In the genomic region with DNA sequence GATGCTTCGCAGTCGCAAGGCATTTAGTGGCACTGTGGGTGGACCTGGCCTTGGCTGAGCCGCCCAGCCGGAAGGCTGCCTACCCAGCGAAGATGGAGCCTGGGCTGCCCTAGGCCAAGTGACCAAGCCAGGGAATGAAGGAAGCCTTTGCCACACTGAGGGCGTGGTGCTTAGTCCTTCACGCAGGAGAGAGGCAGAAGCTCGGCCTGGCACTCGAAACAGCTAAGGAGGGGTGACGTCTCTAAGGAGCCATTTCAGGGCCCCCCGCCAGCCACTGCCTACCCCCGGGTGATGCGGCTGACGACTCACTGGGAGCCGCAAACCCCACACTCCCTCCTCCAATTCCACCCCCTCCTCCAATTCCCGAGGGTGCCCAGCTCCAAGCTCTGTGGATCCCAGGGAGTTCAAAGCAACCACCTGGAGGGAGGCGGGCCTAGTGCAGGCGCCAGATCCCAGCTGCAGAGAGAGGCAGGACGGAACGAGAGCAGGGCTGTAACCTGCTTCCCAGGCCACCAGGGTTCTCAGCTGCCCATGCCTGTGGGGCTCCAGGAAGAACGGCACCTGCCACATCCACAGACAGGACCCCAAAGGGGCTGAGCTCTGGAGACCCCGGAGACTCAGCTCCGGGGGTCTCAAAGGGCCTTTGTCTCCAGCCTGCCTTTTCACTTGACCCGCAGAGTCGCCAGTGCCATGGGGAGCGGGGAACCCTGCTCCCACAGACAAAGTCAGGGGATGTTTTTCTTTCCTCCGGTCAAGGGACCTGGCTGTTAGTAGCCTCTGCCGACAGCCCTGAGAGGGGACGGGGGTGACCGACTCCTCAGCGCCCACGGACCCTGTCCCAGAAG, we compare ENCODE assay signal across 8 cellular contexts.
DNase-seq lines count a peak whose midpoint lies in the region; ATAC-seq and TF ChIP-seq lines count a peak whose summit lies in the region.

No MANE protein-coding gene starts in this region.

- no peaks in the 10 kb centered on the region for H3K36me3 ChIP-seq in fibroblast of lung (ENCODE audit: control insufficient read depth, insufficient read depth, low read length)

- peaks cover 6% of the 10 kb centered on the region for H3K4me1 Mint-ChIP-seq in progenitor cell of endocrine pancreas (ENCODE audit: low read depth)

- no peaks in the 10 kb centered on the region for H3K9me3 ChIP-seq in fibroblast of lung (ENCODE audit: control insufficient read depth, insufficient read depth, low read depth, low read length)

- TF ChIP-seq CTCF in fibroblast of lung (conservative IDR thresholded peaks at IDR 0.05 in 1 of 2, IDR thresholded peaks at IDR 0.05 in 1 of 2; ENCODE audit: low read depth in 1 of 2, low read length in 2 of 2) (no peak), progenitor cell of endocrine pancreas (IDR thresholded peaks at IDR 0.05; ENCODE audit: unreplicated experiment) (no peak)

- no peak overlapping the region for H3K9ac ChIP-seq in fibroblast of lung (ENCODE audit: insufficient read depth, low read length)

- H3K4me3 Mint-ChIP-seq in progenitor cell of endocrine pancreas (ENCODE audit: low read depth): peak overlapping the region; percentile 78

- H3K4me1 ChIP-seq in fibroblast of lung (ENCODE audit: control insufficient read depth, extremely low read depth, insufficient read depth, low read length): no peaks in the 10 kb centered on the region

- H3K9me3 Mint-ChIP-seq in progenitor cell of endocrine pancreas (ENCODE audit: low read depth): no peaks in the 10 kb centered on the region

- no peak for ATAC-seq in GM21526 (IDR thresholded peaks at IDR 0.05; ENCODE audit: low FRiP score, unreplicated experiment)

- no peaks in the 10 kb centered on the region for H3K27me3 ChIP-seq in fibroblast of lung (ENCODE audit: control insufficient read depth, insufficient read depth, low read length)

- H4K20me1 ChIP-seq in fibroblast of lung (ENCODE audit: control insufficient read depth, extremely low read depth, insufficient read depth, low read length): no peaks in the 10 kb centered on the region

- no peak overlapping the region for H3K27ac ChIP-seq in fibroblast of lung (ENCODE audit: insufficient read depth, low read length)

- H3K4me2 ChIP-seq in fibroblast of lung (ENCODE audit: extremely low read depth, insufficient read depth, low read length): peak overlapping the region; percentile 75

- peak; percentile 56 for DNase-seq in activated CD8-positive, alpha-beta memory T cell treated with anti-CD3 and anti-CD28 coated beads, Interleukin-2, amount 50 U/mL, for 48 hours
- DNase-seq in activated CD8-positive, alpha-beta memory T cell treated with anti-CD3 and anti-CD28 coated beads for 24 hours: no peak
- DNase-seq in RPMI8226 (peak; percentile 69), fibroblast of lung (ENCODE audit: low read depth in 2 of 2) (no peak), progenitor cell of endocrine pancreas (ENCODE audit: low spot score, unreplicated experiment) (peak; percentile 51), SK-N-DZ (ENCODE audit: low spot score) (no peak), NCI-H1930 (lab: John Stamatoyannopoulos, UW) (no peak)

- peaks cover 3% of the 10 kb centered on the region for H3K27me3 Mint-ChIP-seq in progenitor cell of endocrine pancreas

- no peaks in the 10 kb centered on the region for H3K36me3 Mint-ChIP-seq in progenitor cell of endocrine pancreas (ENCODE audit: insufficient read depth)

- no peak overlapping the region for H2AFZ ChIP-seq in fibroblast of lung (ENCODE audit: low read length)

- no peaks in the 10 kb centered on the region for H3K79me2 ChIP-seq in fibroblast of lung (ENCODE audit: control insufficient read depth, insufficient read depth, low read length)

- peak overlapping the region; percentile 83 for H3K27ac Mint-ChIP-seq in progenitor cell of endocrine pancreas

- peak overlapping the region in 3 of 4 experiments; percentile 28 to 55 (median 34) for H3K4me3 ChIP-seq in fibroblast of lung (replicated peaks in 1 of 4; ENCODE audit: control extremely low read depth in 1 of 4, insufficient read depth in 1 of 4, low read depth in 3 of 4, low read length in 4 of 4)

Comparison
In these comparisons a context has a peak if more than half of its experiments do, and no peak if none do; other contexts are left out.
1. DNase-seq: peak in activated CD8-positive, alpha-beta memory T cell treated with anti-CD3 and anti-CD28 coated beads, Interleukin-2, amount 50 U/mL, for 48 hours (single experiment), RPMI8226 (single experiment) and progenitor cell of endocrine pancreas (single experiment); none in activated CD8-positive, alpha-beta memory T cell treated with anti-CD3 and anti-CD28 coated beads for 24 hours (single experiment), fibroblast of lung (0 of 2), SK-N-DZ (single experiment) and NCI-H1930 (0 of 2).